8 cellular contexts compared by ENCODE assay signal in the genomic region with DNA sequence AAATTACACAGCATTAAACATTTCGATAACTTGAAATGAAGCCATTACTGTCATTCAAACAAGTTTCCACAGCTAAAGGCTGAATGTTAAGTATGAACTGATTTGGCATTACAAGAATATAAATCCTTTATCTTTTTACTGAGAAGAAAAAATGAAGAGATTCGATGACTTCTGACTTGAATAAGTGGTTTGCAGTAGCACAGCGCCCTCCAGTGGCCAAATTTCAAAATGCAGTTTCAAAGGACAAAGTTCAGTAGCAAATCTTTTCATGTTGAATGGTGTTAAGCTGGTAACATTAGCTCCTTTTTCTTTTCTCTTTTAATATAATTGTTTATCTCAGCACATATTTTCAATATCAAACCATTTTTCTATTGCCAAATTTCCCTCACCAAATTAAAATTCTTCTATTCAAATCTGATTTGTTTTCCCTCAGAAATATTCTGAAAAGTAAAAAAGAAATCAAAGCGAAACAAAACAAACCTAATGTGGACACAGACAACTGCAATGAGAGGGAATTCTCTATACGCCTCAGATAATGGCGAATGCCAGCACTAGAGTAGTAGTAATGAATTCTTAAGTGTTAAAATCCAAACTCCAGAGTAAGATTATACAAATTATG.
A peak's percentile ranks its signal among the peaks of the same experiment; 100 is the strongest.
DNase-seq lines count a peak whose midpoint lies in the region; ATAC-seq and TF ChIP-seq lines count a peak whose summit lies in the region.

No MANE protein-coding gene starts in this region.

- TF ChIP-seq POLR2A in tibial nerve (IDR thresholded peaks at IDR 0.05), result no peak

- TF ChIP-seq CTCF in osteocyte (IDR thresholded peaks at IDR 0.05), result peak; percentile 86
- peak; percentile 80 to 88 (median 86) for TF ChIP-seq CTCF in tibial nerve (IDR thresholded peaks at IDR 0.05)

- 24 to 31% methylated on average over 6 of the region's 6 CpGs for WGBS in tibial nerve, 2 donors

- H3K9me3 Mint-ChIP-seq in CD4-positive, CD25-positive, alpha-beta regulatory T cell, result no peaks in the 10 kb centered on the region
- H3K9me3 Mint-ChIP-seq in osteocyte (ENCODE audit: unreplicated experiment), result no peaks in the 10 kb centered on the region

- no peaks in the 10 kb centered on the region for H3K36me3 ChIP-seq in CD4-positive, CD25-positive, alpha-beta regulatory T cell (ENCODE audit: control insufficient read depth, insufficient read depth, low read length)
- H3K36me3 ChIP-seq in tibial nerve, result no peaks in the 10 kb centered on the region

- no peaks in the 10 kb centered on the region for H3K9me3 ChIP-seq in CD4-positive, CD25-positive, alpha-beta regulatory T cell (ENCODE audit: control insufficient read depth in 2 of 2, low read length in 2 of 2)
- H3K9me3 ChIP-seq in tibial nerve, result no peaks in the 10 kb centered on the region

- H3K4me3 ChIP-seq in CD4-positive, CD25-positive, alpha-beta regulatory T cell (ENCODE audit: low read depth, low read length), result no peak overlapping the region
- H3K4me3 ChIP-seq in tibial nerve, result no peak overlapping the region

- no peak overlapping the region for H3K27ac ChIP-seq in CD4-positive, CD25-positive, alpha-beta regulatory T cell (ENCODE audit: insufficient read depth, low read length, poor library complexity, severe bottlenecking)
- no peak overlapping the region for H3K27ac ChIP-seq in tibial nerve

- peaks cover 0 to 5% (median 2%) of the 10 kb centered on the region in 4 donors for H3K4me1 Mint-ChIP-seq in CD4-positive, CD25-positive, alpha-beta regulatory T cell
- peaks cover 14% of the 10 kb centered on the region for H3K4me1 Mint-ChIP-seq in osteocyte (ENCODE audit: unreplicated experiment)

- no peaks in the 10 kb centered on the region for H3K4me1 ChIP-seq in CD4-positive, CD25-positive, alpha-beta regulatory T cell (ENCODE audit: control insufficient read depth, insufficient read depth, low read length, poor library complexity, severe bottlenecking)
- peaks cover 0 to 19% (median 0%) of the 10 kb centered on the region in 4 donors for H3K4me1 ChIP-seq in tibial nerve

- TF ChIP-seq EP300 in tibial nerve (IDR thresholded peaks at IDR 0.05), result no peak

- peak; percentile 62 to 83 (median 68) for DNase-seq in CD4-positive, CD25-positive, alpha-beta regulatory T cell
- DNase-seq in HS-5 (ENCODE audit: low read depth) (peak; percentile 46), RKO (ENCODE audit: low spot score) (peak; percentile 67), foreskin melanocyte (peak; percentile 56), osteocyte (ENCODE audit: extremely low spot score, unreplicated experiment) (peak; percentile 91), tibial nerve (ENCODE audit: low spot score in 2 of 2) (peak; percentile 84 to 97)
- peak; percentile 66 to 72 for DNase-seq in activated T-helper 1 cell treated with anti-CD3 and anti-CD28 coated beads, Interleukin-2, amount 50 U/mL, for 16 hours (ENCODE audit: low read depth in 1 of 2, low spot score in 1 of 2)

- ATAC-seq in CD4-positive, CD25-positive, alpha-beta regulatory T cell (ENCODE audit: low read depth in 2 of 2), result no peak
- ATAC-seq in HG02759 (IDR thresholded peaks at IDR 0.05; ENCODE audit: unreplicated experiment), result no peak

- H3K4me3 Mint-ChIP-seq in CD4-positive, CD25-positive, alpha-beta regulatory T cell, result no peak overlapping the region
- no peak overlapping the region for H3K4me3 Mint-ChIP-seq in osteocyte (ENCODE audit: unreplicated experiment)

- no peaks in the 10 kb centered on the region for H3K27me3 Mint-ChIP-seq in CD4-positive, CD25-positive, alpha-beta regulatory T cell
- no peaks in the 10 kb centered on the region for H3K27me3 Mint-ChIP-seq in osteocyte (ENCODE audit: unreplicated experiment)

- H3K27me3 ChIP-seq in CD4-positive, CD25-positive, alpha-beta regulatory T cell (ENCODE audit: control insufficient read depth, insufficient read depth, low read length), result no peaks in the 10 kb centered on the region
- H3K27me3 ChIP-seq in tibial nerve, result no peaks in the 10 kb centered on the region

- peaks cover 5% of the 10 kb centered on the region for H3K36me3 Mint-ChIP-seq in CD4-positive, CD25-positive, alpha-beta regulatory T cell
- no peaks in the 10 kb centered on the region for H3K36me3 Mint-ChIP-seq in osteocyte (ENCODE audit: unreplicated experiment)

- no peak overlapping the region for H3K27ac Mint-ChIP-seq in CD4-positive, CD25-positive, alpha-beta regulatory T cell
- no peak overlapping the region for H3K27ac Mint-ChIP-seq in osteocyte (ENCODE audit: unreplicated experiment)
